14 cellular contexts compared by ENCODE assay signal in the genomic region with DNA sequence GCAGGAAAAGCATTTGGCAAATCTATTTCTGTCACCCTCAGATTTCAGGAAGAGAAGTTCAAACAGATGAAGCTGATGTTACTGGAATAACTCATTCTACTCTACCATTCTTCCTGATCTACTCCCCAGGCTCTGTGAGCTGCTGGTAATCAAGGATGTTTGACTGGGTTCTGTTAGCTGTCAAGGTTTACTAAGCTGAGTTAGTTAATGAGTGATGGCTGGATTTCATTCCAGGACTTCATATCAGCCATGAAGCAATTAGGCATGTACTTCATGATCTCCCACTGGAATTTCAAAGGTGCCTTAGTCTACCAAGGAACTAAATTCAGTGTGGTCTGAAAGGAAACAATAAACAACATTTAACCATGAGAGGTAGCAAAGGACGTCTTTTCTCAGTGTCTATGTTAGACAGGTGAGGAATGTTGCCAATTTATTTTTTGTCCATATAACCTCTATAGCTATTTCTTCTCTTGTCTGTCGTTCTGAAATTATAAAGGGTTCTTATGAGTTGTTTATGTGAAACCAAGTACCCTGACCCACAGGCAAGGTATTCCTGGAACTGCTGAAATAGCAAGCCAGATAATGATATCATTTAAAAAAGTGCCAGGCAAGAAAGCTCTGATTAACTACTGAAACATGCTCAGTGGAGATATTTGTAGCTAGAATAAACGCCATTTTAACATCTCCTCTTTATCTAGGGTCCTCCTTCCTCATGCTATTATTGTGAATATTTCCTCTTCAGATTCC.
DNase-seq lines count a peak whose midpoint lies in the region; ATAC-seq, FAIRE-seq and TF ChIP-seq lines count a peak whose summit lies in the region.
"Had no signal": no experiment of that assay in that cellular context is flagged by ENCODE, and none has a peak within 500 bp of the region (broad histone marks: within the 10 kb centered on the region; RNA-seq: fewer than 3 reads in every experiment).

No MANE protein-coding gene starts in this region.

- H3K79me2 ChIP-seq in K562 (ENCODE audit: control insufficient read depth, insufficient read depth, low read length), result no peaks in the 10 kb centered on the region

- H3K27ac Mint-ChIP-seq in CD4-positive, CD25-positive, alpha-beta regulatory T cell, result peak overlapping the region; percentile 68 to 76 (median 71)
- H3K27ac Mint-ChIP-seq in Calu3 (ENCODE audit: unreplicated experiment), result peak overlapping the region; percentile 83
- peak overlapping the region; percentile 30 to 97 (median 93) for H3K27ac Mint-ChIP-seq in naive thymus-derived CD4-positive, alpha-beta T cell
- H3K27ac Mint-ChIP-seq: activated CD4-positive, alpha-beta memory T cell treated with anti-CD3 and anti-CD28 coated beads, Interleukin-2, amount 10 ng/mL, durations not matched to agents 7 days and 5 days had no signal

- no peaks in the 10 kb centered on the region for H3K36me3 Mint-ChIP-seq in CD4-positive, CD25-positive, alpha-beta regulatory T cell
- H3K36me3 Mint-ChIP-seq in Calu3 (ENCODE audit: insufficient read depth, unreplicated experiment), result no peaks in the 10 kb centered on the region
- H3K36me3 Mint-ChIP-seq in naive thymus-derived CD4-positive, alpha-beta T cell, result peaks cover 0 to 14% (median 11%) of the 10 kb centered on the region in 5 donors

- CTCF ChIA-PET in Calu3 (lab: Charles Lee) (interaction anchor here (0.9 to 2.2 kb wide), 5 partner anchors 14 to 1216 kb away, joined by 3 to 12 read pairs (median 5); no protein-coding TSS in a partner anchor), K562 (lab: Yijun Ruan, JAX; ENCODE audit: low intra/inter-chr PET ratio) (no interaction called here)
- CTCF ChIA-PET in naive thymus-derived CD4-positive, alpha-beta T cell (lab: Charles Lee), result interaction anchor here (0.9 to 2.1 kb wide), 4 partner anchors 54 to 243 kb away, joined by 3 to 7 read pairs (median 3); no protein-coding TSS in a partner anchor

- no peaks in the 10 kb centered on the region for H4K20me1 ChIP-seq in K562 (replicated peaks; ENCODE audit: control insufficient read depth, insufficient read depth, low read length)

- no peak overlapping the region for H3K27ac ChIP-seq in CD4-positive, CD25-positive, alpha-beta regulatory T cell (ENCODE audit: insufficient read depth, low read length, poor library complexity, severe bottlenecking)
- H3K27ac ChIP-seq in K562 (ENCODE audit: extremely low read depth, low read depth, low read length), result no peak overlapping the region
- H3K27ac ChIP-seq in naive thymus-derived CD4-positive, alpha-beta T cell (ENCODE audit: low read depth, low read length), result peak overlapping the region; percentile 50
- H3K27ac ChIP-seq: coronary artery, sigmoid colon, suprapubic skin had no signal

- H3K9me1 ChIP-seq in K562 (ENCODE audit: control insufficient read depth, insufficient read depth, low read length), result no peaks in the 10 kb centered on the region

- H3K9ac ChIP-seq in K562 (ENCODE audit: insufficient read depth in 1 of 2, low read depth in 2 of 2, low read length in 2 of 2), result no peak overlapping the region

- no peak overlapping the region for H3K4me3 ChIP-seq in CD4-positive, CD25-positive, alpha-beta regulatory T cell (ENCODE audit: low read depth, low read length)
- no peak overlapping the region for H3K4me3 ChIP-seq in K562
- no peak overlapping the region for H3K4me3 ChIP-seq in naive thymus-derived CD4-positive, alpha-beta T cell (ENCODE audit: low read length)
- H3K4me3 ChIP-seq: coronary artery, sigmoid colon, suprapubic skin had no signal

- H3K9me3 Mint-ChIP-seq in CD4-positive, CD25-positive, alpha-beta regulatory T cell, result no peaks in the 10 kb centered on the region
- H3K9me3 Mint-ChIP-seq in Calu3 (ENCODE audit: low read depth, unreplicated experiment), result no peaks in the 10 kb centered on the region
- H3K9me3 Mint-ChIP-seq in naive thymus-derived CD4-positive, alpha-beta T cell, result peaks cover 0 to 2% (median 0%) of the 10 kb centered on the region in 11 donors
- H3K9me3 Mint-ChIP-seq: activated CD4-positive, alpha-beta memory T cell treated with anti-CD3 and anti-CD28 coated beads, Interleukin-2, amount 10 ng/mL, durations not matched to agents 7 days and 5 days had no signal

- peaks cover 15 to 60% (median 29%) of the 10 kb centered on the region in 4 donors for H3K4me1 Mint-ChIP-seq in CD4-positive, CD25-positive, alpha-beta regulatory T cell
- H3K4me1 Mint-ChIP-seq in Calu3 (ENCODE audit: low read depth, unreplicated experiment), result peaks cover 32% of the 10 kb centered on the region
- peaks cover 40 to 91% (median 79%) of the 10 kb centered on the region in 7 donors for H3K4me1 Mint-ChIP-seq in naive thymus-derived CD4-positive, alpha-beta T cell

- POLR2A ChIA-PET in K562 (lab: Yijun Ruan, JAX), result no interaction called here
- POLR2A ChIA-PET in naive thymus-derived CD4-positive, alpha-beta T cell (lab: Charles Lee), result interaction anchor here (0.8 to 2.2 kb wide), 7 partner anchors 8 to 112 kb away, joined by 4 to 8 read pairs (median 5); no protein-coding TSS in a partner anchor

- H3K27me3 Mint-ChIP-seq in CD4-positive, CD25-positive, alpha-beta regulatory T cell, result no peaks in the 10 kb centered on the region
- H3K27me3 Mint-ChIP-seq in Calu3 (ENCODE audit: unreplicated experiment), result no peaks in the 10 kb centered on the region
- H3K27me3 Mint-ChIP-seq in naive thymus-derived CD4-positive, alpha-beta T cell, result no peaks in the 10 kb centered on the region
- H3K27me3 Mint-ChIP-seq: activated CD4-positive, alpha-beta memory T cell treated with anti-CD3 and anti-CD28 coated beads, Interleukin-2, amount 10 ng/mL, durations not matched to agents 7 days and 5 days; activated naive CD4-positive, alpha-beta T cell treated with anti-CD3 and anti-CD28 coated beads, Interleukin-2, amount 10 ng/mL, durations not matched to agents 7 days and 5 days had no signal

- DNase-seq in CD4-positive, CD25-positive, alpha-beta regulatory T cell, result no peak
- DNase-seq in Calu3 (peak; percentile 26), K562 (ENCODE audit: extremely low read depth in 1 of 4, low spot score in 3 of 4) (no peak), SW 1271 (lab: John Stamatoyannopoulos, UW) (no peak), HK-2 (ENCODE audit: unreplicated experiment) (no peak), D341Med (ENCODE audit: low spot score) (no peak)
- no peak for DNase-seq in naive thymus-derived CD4-positive, alpha-beta T cell
- no peak for DNase-seq in activated CD8-positive, alpha-beta memory T cell treated with anti-CD3 and anti-CD28 coated beads, Interleukin-2, amount 50 U/mL, for 4 hours
- DNase-seq: activated CD4-positive, alpha-beta memory T cell treated with anti-CD3 and anti-CD28 coated beads, Interleukin-2, amount 10 ng/mL, durations not matched to agents 7 days and 5 days; activated naive CD4-positive, alpha-beta T cell treated with anti-CD3 and anti-CD28 coated beads, Interleukin-2, amount 10 ng/mL, durations not matched to agents 7 days and 5 days; HCEC 1CT; sigmoid colon had no signal

- BruUV-seq in Calu3 (replicated peaks; lab: Mats Ljungman, UMichigan) (no TSS peak), K562 (replicated peaks; lab: Mats Ljungman, UMichigan) (no TSS peak)

- ATAC-seq in CD4-positive, CD25-positive, alpha-beta regulatory T cell (ENCODE audit: low read depth in 2 of 2), result no peak
- ATAC-seq in K562, result no peak
- ATAC-seq in naive thymus-derived CD4-positive, alpha-beta T cell, result no peak

- H3K4me3 Mint-ChIP-seq in CD4-positive, CD25-positive, alpha-beta regulatory T cell, result no peak overlapping the region
- no peak overlapping the region for H3K4me3 Mint-ChIP-seq in Calu3 (ENCODE audit: low read depth, unreplicated experiment)
- H3K4me3 Mint-ChIP-seq in naive thymus-derived CD4-positive, alpha-beta T cell, result peak overlapping the region in 9 of 10 donors; percentile 1 to 81 (median 63)
- H3K4me3 Mint-ChIP-seq: activated CD4-positive, alpha-beta memory T cell treated with anti-CD3 and anti-CD28 coated beads, Interleukin-2, amount 10 ng/mL, durations not matched to agents 7 days and 5 days; activated naive CD4-positive, alpha-beta T cell treated with anti-CD3 and anti-CD28 coated beads, Interleukin-2, amount 10 ng/mL, durations not matched to agents 7 days and 5 days had no signal

- WGBS in K562 (ENCODE audit: insufficient coverage, low coverage, missing lambda C conversion rate), result 13% methylated on average over 3 of the region's 3 CpGs

- in situ Hi-C loops in K562 (cut with MboI), result no loop called here

- intact Hi-C loops in Calu3 (cut with micrococcal nuclease; ENCODE audit: unreplicated experiment) (loop anchor here (2.0 to 10.0 kb wide), 5 partner anchors 35 to 239 kb away; no protein-coding TSS in a partner anchor), K562 (cut with micrococcal nuclease) (loop anchor here (10.0 kb wide), 3 partner anchors 101 to 291 kb away; no protein-coding TSS in a partner anchor)
- intact Hi-C loops in naive thymus-derived CD4-positive, alpha-beta T cell (cut with micrococcal nuclease), result no loop called here

- H2AFZ ChIP-seq in K562 (ENCODE audit: low read depth, low read length), result no peak overlapping the region

- no peak overlapping the region for H3K4me2 ChIP-seq in K562 (ENCODE audit: insufficient read depth, low read length)

- H3K9me3 ChIP-seq in CD4-positive, CD25-positive, alpha-beta regulatory T cell (ENCODE audit: control insufficient read depth in 2 of 2, low read length in 2 of 2), result peaks cover 0 to 2% of the 10 kb centered on the region in 2 experiments
- H3K9me3 ChIP-seq in K562 (replicated peaks; ENCODE audit: control insufficient read depth, insufficient read depth, low read depth, low read length), result no peaks in the 10 kb centered on the region
- no peaks in the 10 kb centered on the region for H3K9me3 ChIP-seq in naive thymus-derived CD4-positive, alpha-beta T cell (ENCODE audit: control insufficient read depth in 2 of 3, low read length in 3 of 3)
- H3K9me3 ChIP-seq: sigmoid colon, suprapubic skin had no signal

- H3K4me1 ChIP-seq in CD4-positive, CD25-positive, alpha-beta regulatory T cell (ENCODE audit: control insufficient read depth, insufficient read depth, low read length, poor library complexity, severe bottlenecking), result peaks cover 10% of the 10 kb centered on the region
- peaks cover 0 to 33% of the 10 kb centered on the region in 2 experiments; a peak in 2 of 5 replicates for H3K4me1 ChIP-seq in K562 (replicated peaks in 1 of 2; ENCODE audit: control insufficient read depth in 2 of 2, insufficient read depth in 2 of 2, low read length in 2 of 2)
- H3K4me1 ChIP-seq in naive thymus-derived CD4-positive, alpha-beta T cell (ENCODE audit: control insufficient read depth in 2 of 2, insufficient read depth in 2 of 2, low read length in 2 of 2), result peaks cover 0 to 66% of the 10 kb centered on the region in 2 donors

- TF ChIP-seq RAD21 in K562 (CRISPR knock-in tag; conservative IDR thresholded peaks at IDR 0.05 in 1 of 2, IDR thresholded peaks at IDR 0.05 in 1 of 2), result no peak

- TF ChIP-seq CTCF in Calu3 (IDR thresholded peaks at IDR 0.05; ENCODE audit: unreplicated experiment) (no peak), K562 (IDR thresholded peaks at IDR 0.05 in 2 of 3, conservative IDR thresholded peaks at IDR 0.05 in 1 of 3; ENCODE audit: insufficient read depth in 2 of 3, low read depth in 1 of 3, low read length in 3 of 3) (no peak)

- no peaks in the 10 kb centered on the region for H3K36me3 ChIP-seq in CD4-positive, CD25-positive, alpha-beta regulatory T cell (ENCODE audit: control insufficient read depth, insufficient read depth, low read length)
- no peaks in the 10 kb centered on the region for H3K36me3 ChIP-seq in K562 (ENCODE audit: control insufficient read depth, insufficient read depth, low read length)
- no peaks in the 10 kb centered on the region for H3K36me3 ChIP-seq in naive thymus-derived CD4-positive, alpha-beta T cell (ENCODE audit: control insufficient read depth in 2 of 3, insufficient read depth in 3 of 3, low read length in 3 of 3)
- H3K36me3 ChIP-seq: sigmoid colon, suprapubic skin had no signal

- no peaks in the 10 kb centered on the region for H3K27me3 ChIP-seq in CD4-positive, CD25-positive, alpha-beta regulatory T cell (ENCODE audit: control insufficient read depth, insufficient read depth, low read length)
- H3K27me3 ChIP-seq in K562 (ENCODE audit: control insufficient read depth in 2 of 2, insufficient read depth in 2 of 2, low read length in 2 of 2), result no peaks in the 10 kb centered on the region
- no peaks in the 10 kb centered on the region for H3K27me3 ChIP-seq in naive thymus-derived CD4-positive, alpha-beta T cell (ENCODE audit: control insufficient read depth in 2 of 2, insufficient read depth in 2 of 2, low read length in 2 of 2)
- H3K27me3 ChIP-seq: sigmoid colon, suprapubic skin had no signal

- no peak for TF ChIP-seq EP300 in K562 (IDR thresholded peaks at IDR 0.05; ENCODE audit: low read length)

- TF ChIP-seq POLR2A in K562 (conservative IDR thresholded peaks at IDR 0.05), result no peak

- FAIRE-seq in K562 (lab: Jason Lieb, UNC), result no peak

Comparison
In these comparisons a context has a peak if more than half of its experiments do, and no peak if none do; other contexts are left out.
1. H3K4me3 Mint-ChIP-seq: peak in naive thymus-derived CD4-positive, alpha-beta T cell (9 of 10); none in CD4-positive, CD25-positive, alpha-beta regulatory T cell (0 of 4) and Calu3 (single experiment).
2. intact Hi-C loops: an anchor here in Calu3 (2.0 to 10.0 kb wide) and K562 (10.0 kb wide); none called in naive thymus-derived CD4-positive, alpha-beta T cell.
3. Peak in every context shown above with its lines, with median percentiles within 50 percentile points of each other: H3K27ac Mint-ChIP-seq.